ENCODE assay signal across 1 cellular context in the genomic region with DNA sequence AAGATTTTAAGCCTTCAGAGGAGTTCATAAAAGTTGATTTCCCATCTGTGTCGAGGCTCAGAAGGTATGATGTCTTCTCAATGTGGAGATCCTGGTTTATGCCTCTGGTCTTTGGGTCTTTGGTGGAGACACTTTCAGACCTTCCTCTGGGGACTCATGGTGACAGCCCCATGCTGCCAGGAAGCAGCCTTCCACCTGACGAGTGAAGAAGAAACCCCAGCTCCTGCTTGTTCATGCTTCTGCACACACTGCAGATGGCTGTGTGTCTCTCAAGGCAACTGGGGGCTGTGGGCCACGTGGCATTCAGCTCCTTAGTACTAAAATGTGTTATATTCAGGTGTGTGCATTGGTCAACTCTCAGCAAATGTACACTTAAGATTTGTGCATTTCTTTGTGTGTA.
TF ChIP-seq lines count a peak whose summit lies in the region.

No MANE protein-coding gene starts in this region.

TF ChIP-seq in GM12878, 131 proteins besides CTCF, POLR2A, EP300 and RAD21:
- TF ChIP-seq, protein P1, sequence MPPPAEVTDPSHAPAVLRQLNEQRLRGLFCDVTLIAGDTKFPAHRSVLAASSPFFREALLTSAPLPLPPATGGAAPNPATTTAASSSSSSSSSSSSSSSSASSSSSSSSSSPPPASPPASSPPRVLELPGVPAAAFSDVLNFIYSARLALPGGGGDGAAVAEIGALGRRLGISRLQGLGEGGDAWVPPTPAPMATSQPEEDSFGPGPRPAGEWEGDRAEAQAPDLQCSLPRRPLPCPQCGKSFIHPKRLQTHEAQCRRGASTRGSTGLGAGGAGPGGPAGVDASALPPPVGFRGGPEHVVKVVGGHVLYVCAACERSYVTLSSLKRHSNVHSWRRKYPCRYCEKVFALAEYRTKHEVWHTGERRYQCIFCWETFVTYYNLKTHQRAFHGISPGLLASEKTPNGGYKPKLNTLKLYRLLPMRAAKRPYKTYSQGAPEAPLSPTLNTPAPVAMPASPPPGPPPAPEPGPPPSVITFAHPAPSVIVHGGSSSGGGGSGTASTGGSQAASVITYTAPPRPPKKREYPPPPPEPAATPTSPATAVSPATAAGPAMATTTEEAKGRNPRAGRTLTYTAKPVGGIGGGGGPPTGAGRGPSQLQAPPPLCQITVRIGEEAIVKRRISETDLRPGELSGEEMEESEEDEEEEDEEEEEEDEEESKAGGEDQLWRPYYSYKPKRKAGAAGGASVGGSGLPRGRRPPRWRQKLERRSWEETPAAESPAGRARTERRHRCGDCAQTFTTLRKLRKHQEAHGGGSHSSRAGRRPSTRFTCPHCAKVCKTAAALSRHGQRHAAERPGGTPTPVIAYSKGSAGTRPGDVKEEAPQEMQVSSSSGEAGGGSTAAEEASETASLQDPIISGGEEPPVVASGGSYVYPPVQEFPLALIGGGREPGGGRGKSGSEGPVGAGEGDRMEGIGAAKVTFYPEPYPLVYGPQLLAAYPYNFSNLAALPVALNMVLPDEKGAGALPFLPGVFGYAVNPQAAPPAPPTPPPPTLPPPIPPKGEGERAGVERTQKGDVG (CRISPR knock-in tag; IDR thresholded peaks at IDR 0.05), result no peak
- TF ChIP-seq SUZ12 (IDR thresholded peaks at IDR 0.05; ENCODE audit: unreplicated experiment), result no peak
- TF ChIP-seq, protein P2, sequence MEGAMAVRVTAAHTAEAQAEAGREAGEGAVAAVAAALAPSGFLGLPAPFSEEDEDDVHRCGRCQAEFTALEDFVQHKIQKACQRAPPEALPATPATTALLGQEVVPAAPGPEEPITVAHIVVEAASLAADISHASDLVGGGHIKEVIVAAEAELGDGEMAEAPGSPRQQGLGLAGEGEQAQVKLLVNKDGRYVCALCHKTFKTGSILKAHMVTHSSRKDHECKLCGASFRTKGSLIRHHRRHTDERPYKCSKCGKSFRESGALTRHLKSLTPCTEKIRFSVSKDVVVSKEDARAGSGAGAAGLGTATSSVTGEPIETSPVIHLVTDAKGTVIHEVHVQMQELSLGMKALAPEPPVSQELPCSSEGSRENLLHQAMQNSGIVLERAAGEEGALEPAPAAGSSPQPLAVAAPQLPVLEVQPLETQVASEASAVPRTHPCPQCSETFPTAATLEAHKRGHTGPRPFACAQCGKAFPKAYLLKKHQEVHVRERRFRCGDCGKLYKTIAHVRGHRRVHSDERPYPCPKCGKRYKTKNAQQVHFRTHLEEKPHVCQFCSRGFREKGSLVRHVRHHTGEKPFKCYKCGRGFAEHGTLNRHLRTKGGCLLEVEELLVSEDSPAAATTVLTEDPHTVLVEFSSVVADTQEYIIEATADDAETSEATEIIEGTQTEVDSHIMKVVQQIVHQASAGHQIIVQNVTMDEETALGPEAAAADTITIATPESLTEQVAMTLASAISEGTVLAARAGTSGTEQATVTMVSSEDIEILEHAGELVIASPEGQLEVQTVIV (IDR thresholded peaks at IDR 0.05; ENCODE audit: borderline replicate concordance, partially characterized antibody), result no peak
- TF ChIP-seq, protein P3, sequence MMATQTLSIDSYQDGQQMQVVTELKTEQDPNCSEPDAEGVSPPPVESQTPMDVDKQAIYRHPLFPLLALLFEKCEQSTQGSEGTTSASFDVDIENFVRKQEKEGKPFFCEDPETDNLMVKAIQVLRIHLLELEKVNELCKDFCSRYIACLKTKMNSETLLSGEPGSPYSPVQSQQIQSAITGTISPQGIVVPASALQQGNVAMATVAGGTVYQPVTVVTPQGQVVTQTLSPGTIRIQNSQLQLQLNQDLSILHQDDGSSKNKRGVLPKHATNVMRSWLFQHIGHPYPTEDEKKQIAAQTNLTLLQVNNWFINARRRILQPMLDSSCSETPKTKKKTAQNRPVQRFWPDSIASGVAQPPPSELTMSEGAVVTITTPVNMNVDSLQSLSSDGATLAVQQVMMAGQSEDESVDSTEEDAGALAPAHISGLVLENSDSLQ (IDR thresholded peaks at IDR 0.05), result no peak
- no peak for TF ChIP-seq YY1 (IDR thresholded peaks at IDR 0.05; ENCODE audit: low read depth, low read length)
- TF ChIP-seq SREBF1 (IDR thresholded peaks at IDR 0.05; ENCODE audit: low read length), result no peak
